16 cellular contexts compared by ENCODE assay signal in the genomic region with DNA sequence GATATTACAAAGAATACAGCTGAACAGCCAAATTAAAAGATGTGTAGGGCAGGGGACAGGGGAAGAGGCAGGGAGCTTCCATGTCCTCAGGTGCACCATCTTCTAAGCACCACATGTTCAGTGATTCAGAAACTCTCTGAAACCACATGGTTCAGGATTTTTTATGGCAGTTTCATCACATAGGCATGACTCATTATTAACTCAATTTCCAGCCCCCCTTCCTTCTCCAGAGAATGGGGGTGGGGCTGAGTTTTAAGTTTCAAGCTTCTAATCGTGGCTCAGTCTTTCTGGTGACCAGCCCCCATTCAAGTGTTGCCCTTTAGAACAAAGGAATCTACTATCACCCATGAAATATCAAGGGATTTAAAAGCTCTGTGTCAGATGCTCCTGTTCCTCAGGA.
A peak's percentile ranks its signal among the peaks of the same experiment; 100 is the strongest.
DNase-seq lines count a peak whose midpoint lies in the region; ATAC-seq, FAIRE-seq and TF ChIP-seq lines count a peak whose summit lies in the region.
"Had no signal": no experiment of that assay in that cellular context is flagged by ENCODE, and none has a peak within 500 bp of the region (broad histone marks: within the 10 kb centered on the region; RNA-seq: fewer than 3 reads in every experiment).

No MANE protein-coding gene starts in this region.

- TF ChIP-seq POLR2A in Peyer's patch (IDR thresholded peaks at IDR 0.05), result no peak

- no peak overlapping the region for H3K4me3 Mint-ChIP-seq in activated CD4-positive, alpha-beta T cell treated with anti-CD3 and anti-CD28 coated beads, Interleukin-2, amount 10 ng/mL, durations not matched to agents 24 days and 14 days
- H3K4me3 Mint-ChIP-seq in naive thymus-derived CD8-positive, alpha-beta T cell, result no peak overlapping the region
- H3K4me3 Mint-ChIP-seq: T-helper 1 cell treated with Interleukin-12 subunit alpha and Interleukin-12 subunit beta and Interleukin-4 antibody, amounts not matched to agents 30 μg/mL and 1 μg/mL, for 36 hours had no signal

- no peaks in the 10 kb centered on the region for H3K27me3 Mint-ChIP-seq in activated CD4-positive, alpha-beta T cell treated with anti-CD3 and anti-CD28 coated beads, Interleukin-2, amount 10 ng/mL, durations not matched to agents 24 days and 14 days
- H3K27me3 Mint-ChIP-seq in naive thymus-derived CD8-positive, alpha-beta T cell, result peaks cover 0 to 12% (median 4%) of the 10 kb centered on the region in 5 donors

- POLR2A ChIA-PET in naive thymus-derived CD8-positive, alpha-beta T cell (lab: Charles Lee), result no interaction called here

- no peak overlapping the region for H3K27ac Mint-ChIP-seq in activated CD4-positive, alpha-beta T cell treated with anti-CD3 and anti-CD28 coated beads, Interleukin-2, amount 10 ng/mL, durations not matched to agents 24 days and 14 days
- no peak overlapping the region for H3K27ac Mint-ChIP-seq in naive thymus-derived CD8-positive, alpha-beta T cell
- H3K27ac Mint-ChIP-seq: T-helper 1 cell treated with Interleukin-12 subunit alpha and Interleukin-12 subunit beta and Interleukin-4 antibody, amounts not matched to agents 30 μg/mL and 1 μg/mL, for 36 hours had no signal

- FAIRE-seq in HTR-8/SVneo (lab: Jason Lieb, UNC), result no peak
- FAIRE-seq: GM12891 had no signal

- intact Hi-C loops in activated CD4-positive, alpha-beta T cell treated with anti-CD3 and anti-CD28 coated beads, Interleukin-2, amount 10 ng/mL, durations not matched to agents 24 days and 14 days (cut with micrococcal nuclease), result no loop called here
- intact Hi-C loops in left colon (cut with DNase I, micrococcal nuclease), result no loop called here

- no peak overlapping the region for H3K4me3 ChIP-seq in kidney epithelial cell (ENCODE audit: low read depth, low read length)
- no peak overlapping the region for H3K4me3 ChIP-seq in Peyer's patch
- H3K4me3 ChIP-seq: dorsolateral prefrontal cortex had no signal

- no peaks in the 10 kb centered on the region for H3K9me3 Mint-ChIP-seq in activated CD4-positive, alpha-beta T cell treated with anti-CD3 and anti-CD28 coated beads, Interleukin-2, amount 10 ng/mL, durations not matched to agents 24 days and 14 days
- H3K9me3 Mint-ChIP-seq in naive thymus-derived CD8-positive, alpha-beta T cell, result no peaks in the 10 kb centered on the region
- H3K9me3 Mint-ChIP-seq: T-helper 1 cell treated with Interleukin-12 subunit alpha and Interleukin-12 subunit beta and Interleukin-4 antibody, amounts not matched to agents 30 μg/mL and 1 μg/mL, for 36 hours had no signal

- DNase-seq in COLO829 (ENCODE audit: low spot score) (peak; percentile 96), HTR-8/SVneo (ENCODE audit: insufficient read length, low spot score) (peak; percentile 48), brain pericyte (ENCODE audit: low read depth, low spot score) (peak; percentile 53), kidney epithelial cell (ENCODE audit: low read depth) (peak; percentile 87), Peyer's patch (no peak), left colon (no peak)
- DNase-seq in activated CD4-positive, alpha-beta T cell treated with anti-CD3 and anti-CD28 coated beads, Interleukin-2, amount 10 ng/mL, durations not matched to agents 24 days and 14 days, result no peak
- DNase-seq in naive thymus-derived CD8-positive, alpha-beta T cell, result no peak
- DNase-seq: activated CD4-positive, alpha-beta T cell treated with anti-CD3 and anti-CD28 coated beads, Interleukin-2, amount 50 U/mL, for 48 hours; activated naive CD4-positive, alpha-beta T cell treated with anti-CD3 and anti-CD28 coated beads, Interleukin-2, amount 50 U/mL, for 16 hours; COR-L47; dorsolateral prefrontal cortex; NCI-H1092 treated with DMSO at 0.1 percent for 48 hours; NCI-H774 had no signal

- H3K27ac ChIP-seq in Peyer's patch, result no peak overlapping the region
- H3K27ac ChIP-seq: dorsolateral prefrontal cortex had no signal

- H3K4me1 Mint-ChIP-seq in activated CD4-positive, alpha-beta T cell treated with anti-CD3 and anti-CD28 coated beads, Interleukin-2, amount 10 ng/mL, durations not matched to agents 24 days and 14 days, result no peaks in the 10 kb centered on the region
- H3K4me1 Mint-ChIP-seq in naive thymus-derived CD8-positive, alpha-beta T cell, result no peaks in the 10 kb centered on the region

- H3K36me3 ChIP-seq in kidney epithelial cell (ENCODE audit: control insufficient read depth, insufficient read depth, low read length) (no peaks in the 10 kb centered on the region), Peyer's patch (no peaks in the 10 kb centered on the region)

- ATAC-seq in left colon, result no peak
- ATAC-seq in naive thymus-derived CD8-positive, alpha-beta T cell, result no peak

- H3K9me3 ChIP-seq in Peyer's patch, result no peaks in the 10 kb centered on the region

- H3K27me3 ChIP-seq in kidney epithelial cell (ENCODE audit: control insufficient read depth, insufficient read depth, low read length), result no peaks in the 10 kb centered on the region
- no peaks in the 10 kb centered on the region for H3K27me3 ChIP-seq in Peyer's patch
- H3K27me3 ChIP-seq: dorsolateral prefrontal cortex had no signal

- H3K4me1 ChIP-seq in Peyer's patch, result no peaks in the 10 kb centered on the region

- H3K36me3 Mint-ChIP-seq in activated CD4-positive, alpha-beta T cell treated with anti-CD3 and anti-CD28 coated beads, Interleukin-2, amount 10 ng/mL, durations not matched to agents 24 days and 14 days (ENCODE audit: low read depth), result no peaks in the 10 kb centered on the region
- no peaks in the 10 kb centered on the region for H3K36me3 Mint-ChIP-seq in naive thymus-derived CD8-positive, alpha-beta T cell

- TF ChIP-seq CTCF in kidney epithelial cell (IDR thresholded peaks at IDR 0.05; ENCODE audit: insufficient read depth, low read length, poor library complexity, severe bottlenecking), result no peak
- no peak for TF ChIP-seq CTCF in Peyer's patch (IDR thresholded peaks at IDR 0.05)

Comparison
In these comparisons a context has a peak if more than half of its experiments do, and no peak if none do; other contexts are left out.
1. DNase-seq: peak in COLO829 (single experiment), HTR-8/SVneo (single experiment), brain pericyte (single experiment) and kidney epithelial cell (single experiment); none in activated CD4-positive, alpha-beta T cell treated with anti-CD3 and anti-CD28 coated beads, Interleukin-2, amount 10 ng/mL, durations not matched to agents 24 days and 14 days (single experiment), Peyer's patch (0 of 3), left colon (0 of 2) and naive thymus-derived CD8-positive, alpha-beta T cell (0 of 10).